Comparison of ENCODE assay signal across 9 cellular contexts in genomic region chr19:35000647-35001501, GRCh38. TPM values are rescaled to one million over a fixed set of nuclear protein-coding genes. Genes with fewer than 3 reads are reported as not detected.
DNase-seq lines count a peak whose midpoint lies in the region; ATAC-seq and TF ChIP-seq lines count a peak whose summit lies in the region.
"Had no signal": no experiment of that assay in that cellular context is flagged by ENCODE, and none has a peak within 500 bp of the region (broad histone marks: within the 10 kb centered on the region; RNA-seq: fewer than 3 reads in every experiment).

No MANE protein-coding gene starts in this region.

- peak overlapping the region; percentile 48 for H3K27ac ChIP-seq in CD8-positive, alpha-beta memory T cell (ENCODE audit: low read depth, low read length)
- H3K27ac ChIP-seq in foreskin keratinocyte: no peak overlapping the region

- peaks cover 77% of the 10 kb centered on the region for H3K4me1 ChIP-seq in CD8-positive, alpha-beta memory T cell (ENCODE audit: insufficient read depth, low read length)
- peaks cover 17% of the 10 kb centered on the region for H3K4me1 ChIP-seq in HAP-1
- no peaks in the 10 kb centered on the region for H3K4me1 ChIP-seq in foreskin keratinocyte

- CTCF ChIA-PET in CD8-positive, alpha-beta memory T cell (lab: Charles Lee): interaction anchor here (0.8 to 10.0 kb wide), 8 partner anchors 12 to 323 kb away, joined by 3 to 98 read pairs (median 4); partner anchors contain the start of gene ZNF302

- H3K9me3 ChIP-seq in CD8-positive, alpha-beta memory T cell (ENCODE audit: low read length): no peaks in the 10 kb centered on the region
- H3K9me3 ChIP-seq in HAP-1: no peaks in the 10 kb centered on the region

- peaks cover 0 to 39% (median 4%) of the 10 kb centered on the region in 3 donors for H3K36me3 Mint-ChIP-seq in CD8-positive, alpha-beta memory T cell
- peaks cover 52% of the 10 kb centered on the region for H3K36me3 Mint-ChIP-seq in activated T-helper 17 cell treated with anti-CD3 and anti-CD28 coated beads, Interleukin-2, amount 50 U/mL, for 72 hours (ENCODE audit: low read depth)
- no peaks in the 10 kb centered on the region for H3K36me3 Mint-ChIP-seq in osteocyte (ENCODE audit: unreplicated experiment)

- DNase-seq in CD8-positive, alpha-beta memory T cell: peak; percentile 30 to 86 (median 51)
- DNase-seq in HAP-1 (ENCODE audit: low spot score in 2 of 2) (peak; percentile 12 to 65), OCI-M2 (lab: John Stamatoyannopoulos, UW; ENCODE audit: unreplicated experiment) (peak; percentile 78), foreskin keratinocyte (peak; percentile 13 to 38), osteocyte (ENCODE audit: extremely low spot score, unreplicated experiment) (no peak), medulla oblongata (ENCODE audit: extremely low spot score) (no peak)

- H3K27ac Mint-ChIP-seq in CD8-positive, alpha-beta memory T cell: peak overlapping the region; percentile 91 to 100 (median 98)
- peak overlapping the region; percentile 99 for H3K27ac Mint-ChIP-seq in activated T-helper 17 cell treated with anti-CD3 and anti-CD28 coated beads, Interleukin-2, amount 50 U/mL, for 72 hours
- H3K27ac Mint-ChIP-seq in osteocyte (ENCODE audit: unreplicated experiment): peak overlapping the region; percentile 96

- H3K4me3 Mint-ChIP-seq in CD8-positive, alpha-beta memory T cell: peak overlapping the region; percentile 91 to 100 (median 97)
- H3K4me3 Mint-ChIP-seq in activated T-helper 17 cell treated with anti-CD3 and anti-CD28 coated beads, Interleukin-2, amount 50 U/mL, for 72 hours: peak overlapping the region; percentile 99
- peak overlapping the region; percentile 99 for H3K4me3 Mint-ChIP-seq in osteocyte (ENCODE audit: unreplicated experiment)

- H3K9me3 Mint-ChIP-seq in CD8-positive, alpha-beta memory T cell: no peaks in the 10 kb centered on the region
- no peaks in the 10 kb centered on the region for H3K9me3 Mint-ChIP-seq in activated T-helper 17 cell treated with anti-CD3 and anti-CD28 coated beads, Interleukin-2, amount 50 U/mL, for 72 hours
- no peaks in the 10 kb centered on the region for H3K9me3 Mint-ChIP-seq in osteocyte (ENCODE audit: unreplicated experiment)

- H3K27me3 ChIP-seq in CD8-positive, alpha-beta memory T cell (ENCODE audit: insufficient read depth, low read length, poor library complexity, severe bottlenecking): no peaks in the 10 kb centered on the region
- no peaks in the 10 kb centered on the region for H3K27me3 ChIP-seq in HAP-1 (ENCODE audit: low read depth)
- no peaks in the 10 kb centered on the region for H3K27me3 ChIP-seq in foreskin keratinocyte

- TF ChIP-seq CTCF in foreskin keratinocyte (conservative IDR thresholded peaks at IDR 0.05) (no peak), osteocyte (IDR thresholded peaks at IDR 0.05) (no peak)

- H3K36me3 ChIP-seq in CD8-positive, alpha-beta memory T cell (ENCODE audit: insufficient read depth, low read length): peaks cover 7% of the 10 kb centered on the region
- H3K36me3 ChIP-seq in HAP-1 (replicated peaks): peaks cover 36% of the 10 kb centered on the region

- H3K4me1 Mint-ChIP-seq in CD8-positive, alpha-beta memory T cell: peaks cover 65 to 87% (median 67%) of the 10 kb centered on the region in 3 donors
- peaks cover 42% of the 10 kb centered on the region for H3K4me1 Mint-ChIP-seq in activated T-helper 17 cell treated with anti-CD3 and anti-CD28 coated beads, Interleukin-2, amount 50 U/mL, for 72 hours
- peaks cover 57% of the 10 kb centered on the region for H3K4me1 Mint-ChIP-seq in osteocyte (ENCODE audit: unreplicated experiment)

- peak; percentile 39 for ATAC-seq in activated T-helper 17 cell treated with anti-CD3 and anti-CD28 coated beads, Interleukin-2, amount 50 U/mL, for 72 hours (replicated peaks)
- ATAC-seq in foreskin keratinocyte (peak; percentile 18), HG03469 (IDR thresholded peaks at IDR 0.05; ENCODE audit: unreplicated experiment) (no peak)

- H3K4me3 ChIP-seq in CD8-positive, alpha-beta memory T cell (ENCODE audit: low read length): peak overlapping the region; percentile 81
- peak overlapping the region; percentile 68 for H3K4me3 ChIP-seq in HAP-1

- in situ Hi-C loops in HAP-1 (cut with MboI; ENCODE audit: low sequenced_read_pairs): no loop called here

- POLR2A ChIA-PET in CD8-positive, alpha-beta memory T cell (lab: Charles Lee): interaction anchor here (0.7 to 3.4 kb wide), 8 partner anchors 8 to 210 kb away, joined by 3 to 48 read pairs (median 5); no protein-coding TSS in a partner anchor

- no peaks in the 10 kb centered on the region for H3K27me3 Mint-ChIP-seq in CD8-positive, alpha-beta memory T cell
- H3K27me3 Mint-ChIP-seq in activated T-helper 17 cell treated with anti-CD3 and anti-CD28 coated beads, Interleukin-2, amount 50 U/mL, for 72 hours: no peaks in the 10 kb centered on the region
- no peaks in the 10 kb centered on the region for H3K27me3 Mint-ChIP-seq in osteocyte (ENCODE audit: unreplicated experiment)

RNA-seq across cellular contexts. Expression of gene GRAMD1A, which starts 0.8 kb away (rescaled TPM):
- 100 to 1,000 TPM; 205 to 218 TPM for total RNA-seq in CD8-positive, alpha-beta memory T cell
- 51.4 TPM for polyA plus RNA-seq in CD8-positive, alpha-beta memory T cell
- 100 to 1,000 TPM; 123 to 183 TPM for total RNA-seq in activated T-helper 17 cell treated with anti-CD3 and anti-CD28 coated beads, Interleukin-2, amount 50 U/mL, for 72 hours
- 26.4 and 27.5 TPM in 2 replicates for total RNA-seq in foreskin keratinocyte
- 34.0 and 38.7 TPM in 2 replicates for polyA plus RNA-seq in foreskin keratinocyte
- 77.8 and 80.8 TPM in 2 replicates for total RNA-seq in osteocyte

RNA-seq across cellular contexts. Expression of gene SCN1B, which starts 29.4 kb away (rescaled TPM):
- total RNA-seq in CD8-positive, alpha-beta memory T cell: 1 to 10 TPM; 1.1 to 1.9 TPM
- 1.3 TPM for polyA plus RNA-seq in CD8-positive, alpha-beta memory T cell
- total RNA-seq in activated T-helper 17 cell treated with anti-CD3 and anti-CD28 coated beads, Interleukin-2, amount 50 U/mL, for 72 hours: 1 to 10 TPM in 1 of 2 donors, under 1 TPM in 1; 0.97 to 3.1 TPM
- total RNA-seq in foreskin keratinocyte (0.21 and 0.48 TPM in 2 replicates), osteocyte (7.3 and 8.1 TPM in 2 replicates)
- 0.25 and 0.43 TPM in 2 replicates for polyA plus RNA-seq in foreskin keratinocyte

RNA-seq across cellular contexts. Expression of gene ZNF792, which starts 36.8 kb away (rescaled TPM):
- total RNA-seq in CD8-positive, alpha-beta memory T cell: 1 to 10 TPM; 7.4 to 7.5 TPM
- 15.4 TPM for polyA plus RNA-seq in CD8-positive, alpha-beta memory T cell
- total RNA-seq in activated T-helper 17 cell treated with anti-CD3 and anti-CD28 coated beads, Interleukin-2, amount 50 U/mL, for 72 hours: 1 to 10 TPM; 7.6 to 7.9 TPM
- total RNA-seq in foreskin keratinocyte (3.2 and 3.6 TPM in 2 replicates), osteocyte (3.0 and 4.1 TPM in 2 replicates)
- polyA plus RNA-seq in foreskin keratinocyte: 0.72 and 0.95 TPM in 2 replicates

RNA-seq across cellular contexts. Expression of gene HPN, which starts 40.6 kb away (rescaled TPM):
- total RNA-seq in CD8-positive, alpha-beta memory T cell: not detected
- 0.53 TPM for polyA plus RNA-seq in CD8-positive, alpha-beta memory T cell
- total RNA-seq in activated T-helper 17 cell treated with anti-CD3 and anti-CD28 coated beads, Interleukin-2, amount 50 U/mL, for 72 hours: under 1 TPM in 1 of 2 donors, not detected in 1; 0.48 TPM
- total RNA-seq in foreskin keratinocyte: not detected in 2 replicates
- not detected in 2 replicates for polyA plus RNA-seq in foreskin keratinocyte
- not detected in 2 replicates for total RNA-seq in osteocyte
- total RNA-seq: T-helper 1 cell treated with Interleukin-12 subunit alpha and Interleukin-12 subunit beta and Interleukin-4 antibody, amounts not matched to agents 30 ng/mL and 1 ng/mL, for 36 hours had no signal

Comparison
In these comparisons a context has a peak if more than half of its experiments do, and no peak if none do; other contexts are left out.
1. DNase-seq: peak in CD8-positive, alpha-beta memory T cell (5 of 5), HAP-1 (2 of 2), OCI-M2 (single experiment) and foreskin keratinocyte (2 of 2); none in osteocyte (single experiment) and medulla oblongata (single experiment).
2. Peak in every context shown above with its lines, with median percentiles within 50 percentile points of each other: H3K27ac Mint-ChIP-seq and H3K4me3 Mint-ChIP-seq.